ENCODE assay signal across 9 cellular contexts in the genomic region with DNA sequence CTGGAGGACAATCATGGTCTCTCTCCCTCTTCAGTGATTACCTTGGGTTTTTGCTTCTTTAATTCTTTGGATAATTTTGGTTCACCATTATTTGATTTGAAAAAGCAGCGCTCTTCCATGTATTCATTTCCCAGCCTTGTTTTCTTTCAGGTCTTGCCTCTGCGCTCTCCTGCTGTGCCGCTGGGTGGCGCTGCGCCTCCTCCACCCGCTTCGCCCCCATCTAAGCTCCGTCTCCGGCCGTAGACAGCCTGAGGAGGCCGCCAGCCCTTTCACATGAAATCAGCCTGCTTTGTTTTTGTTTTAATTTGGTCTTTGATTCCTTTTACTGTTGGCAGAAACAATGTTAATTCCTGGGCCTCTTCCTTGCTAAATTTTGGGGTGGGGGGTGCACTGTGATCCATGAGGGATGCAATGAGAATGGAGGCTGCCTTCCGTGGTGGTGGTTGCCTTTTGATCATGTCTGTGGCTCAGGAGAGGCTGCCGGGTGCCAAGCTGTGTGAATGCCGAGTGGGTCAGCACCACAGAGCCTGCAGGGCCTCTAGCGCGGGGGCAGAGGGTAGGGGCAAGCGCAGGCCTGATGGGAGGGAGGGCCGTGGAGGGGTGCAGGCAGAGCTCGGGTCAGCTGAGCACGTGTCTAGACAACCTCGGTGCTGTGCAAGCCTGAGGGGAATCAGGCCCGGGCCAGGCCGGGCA.
DNase-seq lines count a peak whose midpoint lies in the region; ATAC-seq and TF ChIP-seq lines count a peak whose summit lies in the region.
"Had no signal": no experiment of that assay in that cellular context is flagged by ENCODE, and none has a peak within 500 bp of the region (broad histone marks: within the 10 kb centered on the region; RNA-seq: fewer than 3 reads in every experiment).

No MANE protein-coding gene starts in this region.

- H3K4me3 ChIP-seq in CD4-positive, CD25-positive, alpha-beta regulatory T cell (ENCODE audit: low read depth, low read length) = no peak overlapping the region
- H3K4me3 ChIP-seq in IMR-90 (ENCODE audit: insufficient read depth, low read depth, low read length) (no peak overlapping the region), mesenchymal stem cell (ENCODE audit: insufficient read depth in 1 of 2, low read depth in 1 of 2, low read length in 2 of 2) (no peak overlapping the region), thoracic aorta (no peak overlapping the region)

- no peak overlapping the region for H3K56ac ChIP-seq in IMR-90 (ENCODE audit: extremely low read depth, insufficient read depth, low read length)

- H3K14ac ChIP-seq in IMR-90 (replicated peaks; ENCODE audit: low read depth, low read length) (no peak overlapping the region), mesenchymal stem cell (ENCODE audit: low read length in 2 of 2) (peak overlapping the region in 1 of 2 experiments; percentile 11)

- no peak overlapping the region for H3K27ac ChIP-seq in CD4-positive, CD25-positive, alpha-beta regulatory T cell (ENCODE audit: insufficient read depth, low read length, poor library complexity, severe bottlenecking)
- H3K27ac ChIP-seq in IMR-90 (ENCODE audit: insufficient read depth, low read length) (no peak overlapping the region), mesenchymal stem cell (ENCODE audit: low read length, poor library complexity, severe bottlenecking) (no peak overlapping the region), thoracic aorta (peak overlapping the region in 1 of 2 donors; percentile 0)
- H3K27ac ChIP-seq: KMS-11 had no signal

- intact Hi-C loops in IMR-90 (cut with micrococcal nuclease) = loop anchor here (1.0 kb wide), 1 partner anchor 94 kb away; no protein-coding TSS in a partner anchor

- no peaks in the 10 kb centered on the region for H3K27me3 ChIP-seq in CD4-positive, CD25-positive, alpha-beta regulatory T cell (ENCODE audit: control insufficient read depth, insufficient read depth, low read length)
- H3K27me3 ChIP-seq in IMR-90 (ENCODE audit: control insufficient read depth, insufficient read depth, low read length) (no peaks in the 10 kb centered on the region), mesenchymal stem cell (ENCODE audit: control insufficient read depth in 1 of 2, insufficient read depth in 1 of 2, low read length in 2 of 2) (no peaks in the 10 kb centered on the region), thoracic aorta (replicated peaks; ENCODE audit: insufficient read depth) (no peaks in the 10 kb centered on the region)

- no peaks in the 10 kb centered on the region for H3K9me1 ChIP-seq in IMR-90 (ENCODE audit: insufficient read depth, low read length)

- TF ChIP-seq RAD21 in IMR-90 (IDR thresholded peaks at IDR 0.05; ENCODE audit: low read length) = peak; percentile 81

- BruUV-seq in IMR-90 (replicated peaks; lab: Mats Ljungman, UMichigan) = no TSS peak

- H4K91ac ChIP-seq in IMR-90 (ENCODE audit: insufficient read depth, low read depth, low read length) = no peak overlapping the region
- H4K91ac ChIP-seq in mesenchymal stem cell (ENCODE audit: low read length) = no peak overlapping the region

- H2BK20ac ChIP-seq in IMR-90 (ENCODE audit: low read depth, low read length) = no peak overlapping the region

- H3K79me1 ChIP-seq in IMR-90 (ENCODE audit: low read depth in 1 of 2, low read length in 2 of 2) (peaks cover 2 to 24% of the 10 kb centered on the region in 2 experiments; a peak in 2 of 4 replicates), mesenchymal stem cell (replicated peaks; ENCODE audit: low read length, poor library complexity, severe bottlenecking) (peaks cover 30% of the 10 kb centered on the region)

- H2BK15ac ChIP-seq in IMR-90 (ENCODE audit: low read depth, low read length) = no peak overlapping the region
- H2BK15ac ChIP-seq in mesenchymal stem cell (ENCODE audit: low read depth, poor library complexity, severe bottlenecking) = no peak overlapping the region

- peak in 1 of 2 donors; percentile 52 for ATAC-seq in CD4-positive, CD25-positive, alpha-beta regulatory T cell (ENCODE audit: low read depth in 2 of 2)
- peak; percentile 62 for ATAC-seq in IMR-90 (ENCODE audit: low read depth)
- ATAC-seq in thoracic aorta (ENCODE audit: insufficient number of reproducible peaks, low FRiP score, low read depth) = no peak
- ATAC-seq in GM18498 (IDR thresholded peaks at IDR 0.05; ENCODE audit: unreplicated experiment) = no peak

- H2AK9ac ChIP-seq in IMR-90 (replicated peaks; ENCODE audit: low read depth, low read length, poor library complexity) = peak overlapping the region; percentile 56

- H2BK5ac ChIP-seq in IMR-90 (ENCODE audit: low read depth, low read length, poor library complexity, severe bottlenecking) (no peak overlapping the region), mesenchymal stem cell (ENCODE audit: low read depth, low read length, poor library complexity, severe bottlenecking) (no peak overlapping the region)

- dilution Hi-C loops in IMR-90 (cut with HindIII; ENCODE audit: low sequenced_read_pairs, unreplicated experiment) = no loop called here

- no peaks in the 10 kb centered on the region for H3K9me3 ChIP-seq in CD4-positive, CD25-positive, alpha-beta regulatory T cell (ENCODE audit: control insufficient read depth in 2 of 2, low read length in 2 of 2)
- H3K9me3 ChIP-seq in IMR-90 (ENCODE audit: control insufficient read depth, insufficient read depth, low read length) (no peaks in the 10 kb centered on the region), mesenchymal stem cell (ENCODE audit: control insufficient read depth, low read length) (no peaks in the 10 kb centered on the region), thoracic aorta (no peaks in the 10 kb centered on the region)

- H3K4ac ChIP-seq in IMR-90 (ENCODE audit: low read depth, low read length) (no peak overlapping the region), mesenchymal stem cell (ENCODE audit: low read depth in 1 of 2, low read length in 2 of 2) (no peak overlapping the region)

- peak overlapping the region in 1 of 4 donors; percentile 0 for H3K4me3 Mint-ChIP-seq in CD4-positive, CD25-positive, alpha-beta regulatory T cell

- H3K36me3 ChIP-seq in CD4-positive, CD25-positive, alpha-beta regulatory T cell (ENCODE audit: control insufficient read depth, insufficient read depth, low read length) = peaks cover 64% of the 10 kb centered on the region
- peaks cover 66% of the 10 kb centered on the region for H3K36me3 ChIP-seq in IMR-90 (ENCODE audit: control insufficient read depth, insufficient read depth, low read length)
- H3K36me3 ChIP-seq in mesenchymal stem cell (ENCODE audit: control insufficient read depth in 1 of 2, insufficient read depth in 2 of 2, low read depth in 1 of 2, low read length in 2 of 2) = peaks cover 85 to 90% of the 10 kb centered on the region in 2 experiments
- H3K36me3 ChIP-seq in thoracic aorta = peaks cover 65% of the 10 kb centered on the region

- H2AK5ac ChIP-seq in IMR-90 (ENCODE audit: low read depth, low read length) = no peak overlapping the region
- H2AK5ac ChIP-seq in mesenchymal stem cell (ENCODE audit: low read length, severe bottlenecking) = no peak overlapping the region

- no peak overlapping the region for H4K8ac ChIP-seq in IMR-90 (ENCODE audit: low read depth in 2 of 2, low read length in 2 of 2)
- H4K8ac ChIP-seq in mesenchymal stem cell (ENCODE audit: low read length) = no peak overlapping the region

- peak; percentile 37 to 60 (median 57) for DNase-seq in CD4-positive, CD25-positive, alpha-beta regulatory T cell
- DNase-seq in IMR-90 (peak; percentile 50), mesenchymal stem cell (peak; percentile 45), thoracic aorta (ENCODE audit: low spot score) (no peak), NCI-H187 (lab: John Stamatoyannopoulos, UW) (no peak)
- DNase-seq in activated CD4-positive, alpha-beta T cell treated with anti-CD3 and anti-CD28 coated beads, Interleukin-2, amount 50 U/mL, for 4 hours = peak; percentile 46 to 49
- peak; percentile 33 for DNase-seq in effector CD4-positive, alpha-beta T cell

- TF ChIP-seq POLR2A in IMR-90 (IDR thresholded peaks at IDR 0.05; ENCODE audit: low read depth, low read length) = no peak

- peak overlapping the region; percentile 66 to 86 (median 74) for H3K27ac Mint-ChIP-seq in CD4-positive, CD25-positive, alpha-beta regulatory T cell

- H3K27me3 Mint-ChIP-seq in CD4-positive, CD25-positive, alpha-beta regulatory T cell = no peaks in the 10 kb centered on the region

- H2AFZ ChIP-seq in IMR-90 (replicated peaks; ENCODE audit: low read length, poor library complexity) (no peak overlapping the region), mesenchymal stem cell (ENCODE audit: low read depth, low read length) (no peak overlapping the region)

- TF ChIP-seq CTCF in IMR-90 (conservative IDR thresholded peaks at IDR 0.05; ENCODE audit: low read depth, low read length) (peak; percentile 81), thoracic aorta (IDR thresholded peaks at IDR 0.05) (peak; percentile 80)

- peaks cover 0 to 9% (median 6%) of the 10 kb centered on the region in 4 donors for H3K4me1 Mint-ChIP-seq in CD4-positive, CD25-positive, alpha-beta regulatory T cell

- no peak overlapping the region for H4K5ac ChIP-seq in IMR-90 (ENCODE audit: low read depth, low read length)

- in situ Hi-C loops in IMR-90 (cut with MboI; ENCODE audit: low sequenced_read_pairs) = no loop called here

- CTCF ChIA-PET in IMR-90 (lab: Yijun Ruan, JAX) = interaction anchor here (0.7 to 1.5 kb wide), 4 partner anchors 11 to 142 kb away, joined by 3 to 5 read pairs (median 3); no protein-coding TSS in a partner anchor

- no peaks in the 10 kb centered on the region for H3K9me3 Mint-ChIP-seq in CD4-positive, CD25-positive, alpha-beta regulatory T cell

- H3K4me2 ChIP-seq in IMR-90 (ENCODE audit: low read depth, low read length) (no peak overlapping the region), mesenchymal stem cell (ENCODE audit: low read length, poor library complexity, severe bottlenecking) (no peak overlapping the region)
- H3K4me2 ChIP-seq: KMS-11 had no signal

- POLR2A ChIA-PET in IMR-90 (lab: Charles Lee; ENCODE audit: unreplicated experiment) = no interaction called here

- no peaks in the 10 kb centered on the region for H3K4me1 ChIP-seq in CD4-positive, CD25-positive, alpha-beta regulatory T cell (ENCODE audit: control insufficient read depth, insufficient read depth, low read length, poor library complexity, severe bottlenecking)
- H3K4me1 ChIP-seq in IMR-90 (ENCODE audit: control insufficient read depth, insufficient read depth, low read length) (peaks cover 8% of the 10 kb centered on the region), mesenchymal stem cell (ENCODE audit: control insufficient read depth, insufficient read depth, low read depth, low read length) (peaks cover 22% of the 10 kb centered on the region), thoracic aorta (ENCODE audit: control insufficient read depth in 1 of 2, low read depth in 2 of 2) (peaks cover 3 to 19% of the 10 kb centered on the region in 2 donors)

- H3K23ac ChIP-seq in IMR-90 (ENCODE audit: low read depth, low read length) = no peak overlapping the region
- no peak overlapping the region for H3K23ac ChIP-seq in mesenchymal stem cell (ENCODE audit: low read length in 2 of 2)

- H3K36me3 Mint-ChIP-seq in CD4-positive, CD25-positive, alpha-beta regulatory T cell = peaks cover 17% of the 10 kb centered on the region

- H4K20me1 ChIP-seq in IMR-90 (ENCODE audit: insufficient read depth, low read length) = peaks cover 19% of the 10 kb centered on the region

- 88% methylated on average over 4 of the region's 23 CpGs; no CpG with 5 or more reads in 1 of the 2 experiments for WGBS in IMR-90 (ENCODE audit: extremely low coverage in 2 of 2, insufficient read length in 1 of 2), 2 experiments
- WGBS in mesenchymal stem cell = 76% methylated on average over 23 of the region's 23 CpGs

- H3K18ac ChIP-seq in IMR-90 (ENCODE audit: low read depth, low read length) (no peak overlapping the region), mesenchymal stem cell (ENCODE audit: low read depth in 1 of 2, low read length in 2 of 2) (no peak overlapping the region)

- H3K9ac ChIP-seq in IMR-90 (ENCODE audit: low read depth, low read length) = no peak overlapping the region
- H3K9ac ChIP-seq in mesenchymal stem cell (ENCODE audit: low read length) = no peak overlapping the region
- H3K9ac ChIP-seq: KMS-11 had no signal

- no peak overlapping the region for H2BK120ac ChIP-seq in IMR-90 (ENCODE audit: low read depth, low read length)
- H2BK120ac ChIP-seq in mesenchymal stem cell (ENCODE audit: low read depth, low read length) = no peak overlapping the region

- peak overlapping the region in 1 of 2 experiments; percentile 6 for H2BK12ac ChIP-seq in mesenchymal stem cell (ENCODE audit: low read length in 2 of 2)

Comparison
In these comparisons a context has a peak if more than half of its experiments do, and no peak if none do; other contexts are left out.
1. DNase-seq: peak in CD4-positive, CD25-positive, alpha-beta regulatory T cell (3 of 3), IMR-90 (single experiment), activated CD4-positive, alpha-beta T cell treated with anti-CD3 and anti-CD28 coated beads, Interleukin-2, amount 50 U/mL, for 4 hours (2 of 2), effector CD4-positive, alpha-beta T cell (single experiment) and mesenchymal stem cell (single experiment); none in thoracic aorta (single experiment) and NCI-H187 (0 of 2).